26 cellular contexts compared by ENCODE assay signal in the genomic region with DNA sequence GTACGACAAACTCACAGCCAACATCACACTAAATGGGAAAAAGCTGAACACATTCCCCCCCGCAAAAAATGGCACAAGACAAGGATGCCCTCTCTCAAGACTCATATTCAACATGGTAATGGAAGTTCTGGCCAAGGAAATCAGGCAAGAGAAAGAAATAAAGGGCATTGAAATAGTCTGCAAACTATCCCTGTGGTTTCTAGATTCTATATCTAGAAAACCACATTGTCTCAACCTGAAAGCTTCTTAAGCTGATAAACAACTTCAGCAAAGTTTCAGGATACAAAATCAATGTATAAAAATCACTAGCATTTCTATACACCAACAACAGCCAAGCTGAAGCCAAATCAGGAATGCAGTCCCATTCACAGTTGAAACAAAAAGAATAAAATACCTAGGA.
"Had no signal": no experiment of that assay in that cellular context is flagged by ENCODE, and none has a peak within 500 bp of the region (broad histone marks: within the 10 kb centered on the region; RNA-seq: fewer than 3 reads in every experiment).

No MANE protein-coding gene starts in this region.

- H3K36me3 Mint-ChIP-seq: neural progenitor cell; stimulated activated effector memory CD8-positive, alpha-beta T cell treated with anti-CD3 and anti-CD28 coated beads, Interleukin-12 subunit alpha, Interleukin-12 subunit beta, amount 100 ng/mL, for 72 hours had no signal

- H3K36me3 ChIP-seq: neural progenitor cell, pancreas, prostate gland, right lobe of liver, sigmoid colon, thoracic aorta, thyroid gland, upper lobe of left lung, vagina had no signal

- ATAC-seq: naive thymus-derived CD8-positive, alpha-beta T cell; natural killer cell treated with Interleukin-12 subunit alpha and Interleukin-12 subunit beta and Interleukin-15 and Interleukin-18, amount 100 ng/mL, for 72 hours; pancreas; right lobe of liver; stimulated activated effector memory CD8-positive, alpha-beta T cell treated with anti-CD3 and anti-CD28 coated beads, Interleukin-12 subunit alpha, Interleukin-12 subunit beta, amount 100 ng/mL, for 72 hours; stimulated activated naive B cell treated with anti-CD40 and anti-IgM and Interleukin-4, amounts not matched to agents 10 μg/mL and 1 μg/mL and 100 μg/mL, for 72 hours had no signal

- FAIRE-seq: pancreas, small intestine, urothelium cell line had no signal

- H3K27me3 Mint-ChIP-seq: naive thymus-derived CD8-positive, alpha-beta T cell; natural killer cell treated with Interleukin-12 subunit alpha and Interleukin-12 subunit beta and Interleukin-15 and Interleukin-18, amount 100 ng/mL, for 72 hours; stimulated activated naive B cell treated with anti-CD40 and anti-IgM and Interleukin-4, amounts not matched to agents 10 μg/mL and 1 μg/mL and 100 μg/mL, for 72 hours; stimulated activated naive CD8-positive, alpha-beta T cell treated with anti-CD3 and anti-CD28 coated beads, Interleukin-15, Interleukin-2, amounts not matched to agents 100 ng/mL and 50 ng/mL, for 24 hours had no signal

- H3K4me1 ChIP-seq: neural progenitor cell, pancreas, prostate gland, right atrium auricular region, right lobe of liver, sigmoid colon, stomach, thyroid gland, tibial nerve, upper lobe of left lung, vagina had no signal

- H3K27me3 ChIP-seq: neural progenitor cell, pancreas, right atrium auricular region, right lobe of liver, sigmoid colon, stomach, thyroid gland, tibial nerve, upper lobe of left lung, vagina had no signal

- DNase-seq: naive thymus-derived CD8-positive, alpha-beta T cell; pancreas; retina; right lobe of liver; sigmoid colon; small intestine; stimulated activated CD4-positive, alpha-beta T cell treated with anti-CD3 and anti-CD28 coated beads, Interleukin-15, amount 100 ng/mL, for 24 hours; stimulated activated CD4-positive, alpha-beta T cell treated with anti-CD3 and anti-CD28 coated beads, Interleukin-2, amount 100 ng/mL, for 24 hours; stimulated activated CD4-positive, alpha-beta T cell treated with anti-CD3 and anti-CD28 coated beads, Interleukin-2, amount 100 ng/mL, for 48 hours; stimulated activated CD4-positive, alpha-beta T cell treated with anti-CD3 and anti-CD28 coated beads, Interleukin-4, amount 100 ng/mL, for 24 hours; stimulated activated naive B cell treated with anti-CD40 and anti-IgM and Interleukin-4, amounts not matched to agents 10 μg/mL and 1 μg/mL and 100 μg/mL, for 72 hours; stimulated activated naive CD4-positive, alpha-beta T cell treated with Interleukin-2 at 50 U/mL for 16 hours; stomach; thyroid gland; trophoblast cell; upper lobe of left lung had no signal

- H3K9ac ChIP-seq: neural progenitor cell had no signal

- H3K4me3 Mint-ChIP-seq: naive thymus-derived CD8-positive, alpha-beta T cell; natural killer cell treated with Interleukin-12 subunit alpha and Interleukin-12 subunit beta and Interleukin-15 and Interleukin-18, amount 100 ng/mL, for 72 hours; neural progenitor cell; stimulated activated effector memory CD8-positive, alpha-beta T cell treated with anti-CD3 and anti-CD28 coated beads, Interleukin-12 subunit alpha, Interleukin-12 subunit beta, amount 100 ng/mL, for 72 hours; stimulated activated naive B cell treated with anti-CD40 and anti-IgM and Interleukin-4, amounts not matched to agents 10 μg/mL and 1 μg/mL and 100 μg/mL, for 72 hours; stimulated activated naive CD8-positive, alpha-beta T cell treated with anti-CD3 and anti-CD28 coated beads, Interleukin-15, Interleukin-2, amounts not matched to agents 100 ng/mL and 50 ng/mL, for 24 hours had no signal

- H3K4me3 ChIP-seq: neural progenitor cell, pancreas, prostate gland, right atrium auricular region, right lobe of liver, sigmoid colon, stomach, thoracic aorta, thyroid gland, tibial nerve, upper lobe of left lung, vagina had no signal

- H3K4me2 ChIP-seq: neural progenitor cell had no signal

- H3K27ac ChIP-seq: neural progenitor cell, pancreas, prostate gland, right atrium auricular region, right lobe of liver, sigmoid colon, stomach, thoracic aorta, thyroid gland, tibial nerve, upper lobe of left lung, vagina had no signal

- H2AFZ ChIP-seq: neural progenitor cell had no signal

- H3K4me1 Mint-ChIP-seq: neural progenitor cell had no signal

- H3K9me3 ChIP-seq: pancreas, prostate gland, right atrium auricular region, right lobe of liver, thyroid gland, upper lobe of left lung, vagina had no signal

- H3K27ac Mint-ChIP-seq: naive thymus-derived CD8-positive, alpha-beta T cell; natural killer cell treated with Interleukin-12 subunit alpha and Interleukin-12 subunit beta and Interleukin-15 and Interleukin-18, amount 100 ng/mL, for 72 hours; neural progenitor cell; stimulated activated effector memory CD8-positive, alpha-beta T cell treated with anti-CD3 and anti-CD28 coated beads, Interleukin-12 subunit alpha, Interleukin-12 subunit beta, amount 100 ng/mL, for 72 hours; stimulated activated naive B cell treated with anti-CD40 and anti-IgM and Interleukin-4, amounts not matched to agents 10 μg/mL and 1 μg/mL and 100 μg/mL, for 72 hours had no signal
